15 cellular contexts compared by ENCODE assay signal in genomic region chr18:51125976-51126375, GRCh38.
DNase-seq lines count a peak whose midpoint lies in the region; TF ChIP-seq lines count a peak whose summit lies in the region.
"Had no signal": no experiment of that assay in that cellular context is flagged by ENCODE, and none has a peak within 500 bp of the region (broad histone marks: within the 10 kb centered on the region; RNA-seq: fewer than 3 reads in every experiment).

No MANE protein-coding gene starts in this region.

- H3K4me3 Mint-ChIP-seq in activated naive CD8-positive, alpha-beta T cell: no peak overlapping the region
- H3K4me3 Mint-ChIP-seq in activated naive CD8-positive, alpha-beta T cell treated with anti-CD3 and anti-CD28 coated beads for 36 hours: no peak overlapping the region
- H3K4me3 Mint-ChIP-seq in osteocyte (ENCODE audit: unreplicated experiment): no peak overlapping the region
- H3K4me3 Mint-ChIP-seq: CD4-positive, alpha-beta memory T cell; HFFc6 had no signal

- no peaks in the 10 kb centered on the region for H3K36me3 Mint-ChIP-seq in activated naive CD8-positive, alpha-beta T cell
- no peaks in the 10 kb centered on the region for H3K36me3 Mint-ChIP-seq in activated naive CD8-positive, alpha-beta T cell treated with anti-CD3 and anti-CD28 coated beads for 36 hours
- H3K36me3 Mint-ChIP-seq in osteocyte (ENCODE audit: unreplicated experiment): no peaks in the 10 kb centered on the region
- H3K36me3 Mint-ChIP-seq: CD4-positive, alpha-beta memory T cell had no signal

- intact Hi-C loops in esophagus muscularis mucosa (cut with DNase I): no loop called here

- no peaks in the 10 kb centered on the region for H3K27me3 ChIP-seq in esophagus muscularis mucosa

- DNase-seq in activated naive CD8-positive, alpha-beta T cell treated with anti-CD3 and anti-CD28 coated beads for 36 hours: no peak
- DNase-seq in esophagus muscularis mucosa (ENCODE audit: extremely low spot score): peak; percentile 53
- peak; percentile 32 for DNase-seq in osteocyte (ENCODE audit: extremely low spot score, unreplicated experiment)
- DNase-seq in stimulated activated CD4-positive, alpha-beta T cell treated with anti-CD3 and anti-CD28 coated beads, Interleukin-2, amount 100 ng/mL, for 24 hours: no peak
- no peak for DNase-seq in NCI-H128 (lab: John Stamatoyannopoulos, UW; ENCODE audit: unreplicated experiment)
- DNase-seq: C1 segment of cervical spinal cord; Calu3; CD4-positive, alpha-beta memory T cell; COR-L47; DMS53; DND-41; GOT3; HFFc6 had no signal

- no peak overlapping the region for H3K27ac ChIP-seq in esophagus muscularis mucosa (replicated peaks in 1 of 4)

- H3K27me3 Mint-ChIP-seq in activated naive CD8-positive, alpha-beta T cell: no peaks in the 10 kb centered on the region
- H3K27me3 Mint-ChIP-seq in activated naive CD8-positive, alpha-beta T cell treated with anti-CD3 and anti-CD28 coated beads for 36 hours: no peaks in the 10 kb centered on the region
- no peaks in the 10 kb centered on the region for H3K27me3 Mint-ChIP-seq in osteocyte (ENCODE audit: unreplicated experiment)

- no peak overlapping the region for H3K4me3 ChIP-seq in esophagus muscularis mucosa
- H3K4me3 ChIP-seq: HAP-1 had no signal

- no peak for TF ChIP-seq POLR2A in esophagus muscularis mucosa (IDR thresholded peaks at IDR 0.05; ENCODE audit: low read depth)

- H3K9me3 Mint-ChIP-seq in activated naive CD8-positive, alpha-beta T cell (ENCODE audit: low read depth): no peaks in the 10 kb centered on the region
- H3K9me3 Mint-ChIP-seq in activated naive CD8-positive, alpha-beta T cell treated with anti-CD3 and anti-CD28 coated beads for 36 hours: no peaks in the 10 kb centered on the region
- H3K9me3 Mint-ChIP-seq in osteocyte (ENCODE audit: unreplicated experiment): no peaks in the 10 kb centered on the region
- H3K9me3 Mint-ChIP-seq: CD4-positive, alpha-beta memory T cell; HFFc6 had no signal

- no peaks in the 10 kb centered on the region for H3K4me1 Mint-ChIP-seq in activated naive CD8-positive, alpha-beta T cell (ENCODE audit: low read depth)
- peaks cover 7% of the 10 kb centered on the region for H3K4me1 Mint-ChIP-seq in activated naive CD8-positive, alpha-beta T cell treated with anti-CD3 and anti-CD28 coated beads for 36 hours
- H3K4me1 Mint-ChIP-seq in osteocyte (ENCODE audit: unreplicated experiment): no peaks in the 10 kb centered on the region
- H3K4me1 Mint-ChIP-seq: CD4-positive, alpha-beta memory T cell had no signal

- TF ChIP-seq CTCF in esophagus muscularis mucosa (IDR thresholded peaks at IDR 0.05): no peak
- no peak for TF ChIP-seq CTCF in osteocyte (IDR thresholded peaks at IDR 0.05)

- no peak for TF ChIP-seq EP300 in esophagus muscularis mucosa (IDR thresholded peaks at IDR 0.05)

- H3K4me1 ChIP-seq in esophagus muscularis mucosa: no peaks in the 10 kb centered on the region
- H3K4me1 ChIP-seq: HAP-1 had no signal

- no peaks in the 10 kb centered on the region for H3K9me3 ChIP-seq in esophagus muscularis mucosa
- H3K9me3 ChIP-seq: HAP-1 had no signal

- no peaks in the 10 kb centered on the region for H3K36me3 ChIP-seq in esophagus muscularis mucosa
- H3K36me3 ChIP-seq: HAP-1 had no signal

- peak overlapping the region; percentile 5 for H3K27ac Mint-ChIP-seq in activated naive CD8-positive, alpha-beta T cell
- H3K27ac Mint-ChIP-seq in activated naive CD8-positive, alpha-beta T cell treated with anti-CD3 and anti-CD28 coated beads for 36 hours: no peak overlapping the region
- no peak overlapping the region for H3K27ac Mint-ChIP-seq in osteocyte (ENCODE audit: unreplicated experiment)
- H3K27ac Mint-ChIP-seq: HFFc6 had no signal

- WGBS in esophagus muscularis mucosa: 95% methylated on average over 2 of the region's 2 CpGs

Comparison
In these comparisons a context has a peak if more than half of its experiments do, and no peak if none do; other contexts are left out.
1. DNase-seq: peak in esophagus muscularis mucosa (single experiment) and osteocyte (single experiment); none in activated naive CD8-positive, alpha-beta T cell treated with anti-CD3 and anti-CD28 coated beads for 36 hours (single experiment), stimulated activated CD4-positive, alpha-beta T cell treated with anti-CD3 and anti-CD28 coated beads, Interleukin-2, amount 100 ng/mL, for 24 hours (0 of 2) and NCI-H128 (single experiment).